Comparison of ENCODE assay signal across 14 cellular contexts in the genomic region with DNA sequence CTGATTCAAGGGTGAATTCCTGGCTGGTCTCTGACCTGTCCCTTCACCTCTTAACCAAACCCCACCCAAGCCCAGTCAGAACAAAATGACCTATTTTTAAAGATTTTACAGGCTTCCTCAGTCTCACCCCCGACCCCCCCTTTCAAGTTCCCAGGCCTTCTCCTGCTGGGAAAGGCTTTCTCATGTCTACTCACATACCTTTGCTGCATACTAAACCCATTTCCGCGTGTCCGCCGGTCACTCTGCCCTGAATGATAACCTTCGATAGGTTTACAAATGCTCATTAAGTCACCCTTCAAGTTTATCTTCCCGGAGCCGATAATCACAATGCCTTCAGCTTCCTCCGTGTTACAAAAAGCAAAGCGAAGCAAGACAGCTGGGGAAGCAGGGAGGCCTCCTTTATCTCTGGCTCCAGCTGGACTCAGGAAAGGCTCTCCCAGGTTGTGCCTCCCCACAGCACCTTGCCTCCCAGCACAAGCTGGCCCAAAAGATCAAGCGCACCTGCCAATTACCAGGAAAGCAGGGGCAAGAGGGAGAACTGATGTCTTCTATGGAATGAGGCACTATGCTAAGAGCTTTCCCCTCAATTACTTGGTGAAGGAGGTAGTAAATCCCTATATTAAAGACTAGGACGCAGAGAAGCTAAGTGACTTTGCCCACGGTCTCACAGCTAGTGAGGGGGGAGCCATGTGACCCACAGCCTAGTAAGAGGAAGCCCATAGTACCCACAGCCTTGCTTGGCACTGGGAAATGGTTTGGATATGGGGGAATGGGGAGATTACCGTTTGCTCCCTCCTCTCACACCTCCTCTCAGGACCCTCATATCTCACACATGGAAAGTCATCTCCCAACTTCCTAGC. TPM values are rescaled to one million over a fixed set of nuclear protein-coding genes. Genes with fewer than 3 reads are reported as not detected.
DNase-seq lines count a peak whose midpoint lies in the region; ATAC-seq lines count a peak whose summit lies in the region.
"Had no signal": no experiment of that assay in that cellular context is flagged by ENCODE, and none has a peak within 500 bp of the region (broad histone marks: within the 10 kb centered on the region; RNA-seq: fewer than 3 reads in every experiment).

No MANE protein-coding gene starts in this region.

- H3K27ac Mint-ChIP-seq in activated CD8-positive, alpha-beta memory T cell treated with anti-CD3 and anti-CD28 coated beads, Interleukin-2, amount 10 ng/mL, durations not matched to agents 7 days and 5 days, result peak overlapping the region; percentile 26
- H3K27ac Mint-ChIP-seq in central memory CD8-positive, alpha-beta T cell (ENCODE audit: low read depth), result peak overlapping the region; percentile 23
- peak overlapping the region; percentile 6 for H3K27ac Mint-ChIP-seq in stimulated activated naive B cell treated with anti-CD40 and anti-IgM and Interleukin-4, amounts not matched to agents 10 μg/mL and 1 μg/mL and 100 μg/mL, for 72 hours

- peaks cover 11% of the 10 kb centered on the region for H3K4me1 Mint-ChIP-seq in activated CD8-positive, alpha-beta memory T cell treated with anti-CD3 and anti-CD28 coated beads, Interleukin-2, amount 10 ng/mL, durations not matched to agents 7 days and 5 days
- peaks cover 29% of the 10 kb centered on the region for H3K4me1 Mint-ChIP-seq in central memory CD8-positive, alpha-beta T cell
- H3K4me1 Mint-ChIP-seq in stimulated activated naive B cell treated with anti-CD40 and anti-IgM and Interleukin-4, amounts not matched to agents 10 μg/mL and 1 μg/mL and 100 μg/mL, for 72 hours, result peaks cover 0 to 7% of the 10 kb centered on the region in 2 donors

- no peaks in the 10 kb centered on the region for H3K36me3 Mint-ChIP-seq in activated CD8-positive, alpha-beta memory T cell treated with anti-CD3 and anti-CD28 coated beads, Interleukin-2, amount 10 ng/mL, durations not matched to agents 7 days and 5 days
- H3K36me3 Mint-ChIP-seq in central memory CD8-positive, alpha-beta T cell (ENCODE audit: insufficient read depth), result peaks cover 3% of the 10 kb centered on the region
- H3K36me3 Mint-ChIP-seq in stimulated activated naive B cell treated with anti-CD40 and anti-IgM and Interleukin-4, amounts not matched to agents 10 μg/mL and 1 μg/mL and 100 μg/mL, for 72 hours, result peaks cover 18 to 21% of the 10 kb centered on the region in 2 donors

- CTCF ChIA-PET in activated CD8-positive, alpha-beta memory T cell treated with anti-CD3 and anti-CD28 coated beads, Interleukin-2, amount 10 ng/mL, durations not matched to agents 7 days and 5 days (lab: Charles Lee), result interaction anchor here (2.2 kb wide), 1 partner anchor 9 kb away, joined by 10 read pairs; no protein-coding TSS in a partner anchor

- H3K9me3 Mint-ChIP-seq in activated CD8-positive, alpha-beta memory T cell treated with anti-CD3 and anti-CD28 coated beads, Interleukin-2, amount 10 ng/mL, durations not matched to agents 7 days and 5 days (ENCODE audit: low read depth), result no peaks in the 10 kb centered on the region
- no peaks in the 10 kb centered on the region for H3K9me3 Mint-ChIP-seq in central memory CD8-positive, alpha-beta T cell
- no peaks in the 10 kb centered on the region for H3K9me3 Mint-ChIP-seq in stimulated activated naive B cell treated with anti-CD40 and anti-IgM and Interleukin-4, amounts not matched to agents 10 μg/mL and 1 μg/mL and 100 μg/mL, for 72 hours
- H3K9me3 Mint-ChIP-seq: CD4-positive, alpha-beta memory T cell; naive B cell had no signal

- no peaks in the 10 kb centered on the region for H3K27me3 Mint-ChIP-seq in activated CD8-positive, alpha-beta memory T cell treated with anti-CD3 and anti-CD28 coated beads, Interleukin-2, amount 10 ng/mL, durations not matched to agents 7 days and 5 days
- H3K27me3 Mint-ChIP-seq in central memory CD8-positive, alpha-beta T cell, result no peaks in the 10 kb centered on the region
- H3K27me3 Mint-ChIP-seq in stimulated activated naive B cell treated with anti-CD40 and anti-IgM and Interleukin-4, amounts not matched to agents 10 μg/mL and 1 μg/mL and 100 μg/mL, for 72 hours, result no peaks in the 10 kb centered on the region
- H3K27me3 Mint-ChIP-seq: CD4-positive, alpha-beta memory T cell; naive B cell had no signal

- no peak for ATAC-seq in activated CD8-positive, alpha-beta memory T cell treated with anti-CD3 and anti-CD28 coated beads, Interleukin-2, amount 10 ng/mL, durations not matched to agents 7 days and 5 days
- ATAC-seq in central memory CD8-positive, alpha-beta T cell (replicated peaks; ENCODE audit: extremely low read depth, poor library complexity, severe bottlenecking), result no peak
- ATAC-seq in left lobe of liver (peak; percentile 45), GM19351 (IDR thresholded peaks at IDR 0.05; ENCODE audit: unreplicated experiment) (no peak)
- no peak for ATAC-seq in stimulated activated naive B cell treated with anti-CD40 and anti-IgM and Interleukin-4, amounts not matched to agents 10 μg/mL and 1 μg/mL and 100 μg/mL, for 72 hours (replicated peaks)
- ATAC-seq: foreskin keratinocyte had no signal

- H3K4me3 Mint-ChIP-seq in activated CD8-positive, alpha-beta memory T cell treated with anti-CD3 and anti-CD28 coated beads, Interleukin-2, amount 10 ng/mL, durations not matched to agents 7 days and 5 days, result no peak overlapping the region
- no peak overlapping the region for H3K4me3 Mint-ChIP-seq in central memory CD8-positive, alpha-beta T cell
- H3K4me3 Mint-ChIP-seq in stimulated activated naive B cell treated with anti-CD40 and anti-IgM and Interleukin-4, amounts not matched to agents 10 μg/mL and 1 μg/mL and 100 μg/mL, for 72 hours, result no peak overlapping the region
- H3K4me3 Mint-ChIP-seq: CD4-positive, alpha-beta memory T cell; naive B cell had no signal

- no peak for DNase-seq in activated CD8-positive, alpha-beta memory T cell treated with anti-CD3 and anti-CD28 coated beads, Interleukin-2, amount 10 ng/mL, durations not matched to agents 7 days and 5 days
- DNase-seq in activated CD8-positive, alpha-beta memory T cell treated with anti-CD3 and anti-CD28 coated beads, Interleukin-2, amount 50 U/mL, for 4 hours, result no peak
- DNase-seq in central memory CD8-positive, alpha-beta T cell (ENCODE audit: low spot score in 2 of 2), result no peak
- DNase-seq in left lobe of liver (ENCODE audit: low spot score) (no peak), NCI-H2171 treated with DMSO at 0.1 percent for 48 hours (lab: John Stamatoyannopoulos, UW) (no peak), iPS-NIHi11 (ENCODE audit: low spot score) (no peak)
- no peak for DNase-seq in stimulated activated naive B cell treated with anti-CD40 and anti-IgM and Interleukin-4, amounts not matched to agents 10 μg/mL and 1 μg/mL and 100 μg/mL, for 72 hours
- DNase-seq: activated CD4-positive, CD25-positive, alpha-beta regulatory T cell; amniotic stem cell; CD4-positive, alpha-beta memory T cell; foreskin keratinocyte; naive B cell had no signal

RNA-seq across cellular contexts. Expression of a gene that starts 15.9 kb away (rescaled TPM):
- total RNA-seq in activated CD8-positive, alpha-beta memory T cell treated with anti-CD3 and anti-CD28 coated beads, Interleukin-2, amount 10 ng/mL, durations not matched to agents 7 days and 5 days, result 10 to 100 TPM; 52.7 to 67.2 TPM
- 32.0 TPM for total RNA-seq in left lobe of liver

RNA-seq across cellular contexts. Expression of a gene that starts 50.8 kb away (rescaled TPM):
- total RNA-seq in activated CD8-positive, alpha-beta memory T cell treated with anti-CD3 and anti-CD28 coated beads, Interleukin-2, amount 10 ng/mL, durations not matched to agents 7 days and 5 days, result not detected
- total RNA-seq in left lobe of liver, result 12.5 TPM
- total RNA-seq: A172; CD4-positive, alpha-beta memory T cell had no signal

Comparison
In these comparisons a context has a peak if more than half of its experiments do, and no peak if none do; other contexts are left out.
1. RNA of a gene that starts 50.8 kb away (total RNA-seq): 12.5 TPM in left lobe of liver (single experiment); not detected in activated CD8-positive, alpha-beta memory T cell treated with anti-CD3 and anti-CD28 coated beads, Interleukin-2, amount 10 ng/mL, durations not matched to agents 7 days and 5 days; every median in the first group is over 10 times any median in the second.
2. Peak in every context shown above with its lines, with median percentiles within 50 percentile points of each other: H3K27ac Mint-ChIP-seq.